In the genomic region with DNA sequence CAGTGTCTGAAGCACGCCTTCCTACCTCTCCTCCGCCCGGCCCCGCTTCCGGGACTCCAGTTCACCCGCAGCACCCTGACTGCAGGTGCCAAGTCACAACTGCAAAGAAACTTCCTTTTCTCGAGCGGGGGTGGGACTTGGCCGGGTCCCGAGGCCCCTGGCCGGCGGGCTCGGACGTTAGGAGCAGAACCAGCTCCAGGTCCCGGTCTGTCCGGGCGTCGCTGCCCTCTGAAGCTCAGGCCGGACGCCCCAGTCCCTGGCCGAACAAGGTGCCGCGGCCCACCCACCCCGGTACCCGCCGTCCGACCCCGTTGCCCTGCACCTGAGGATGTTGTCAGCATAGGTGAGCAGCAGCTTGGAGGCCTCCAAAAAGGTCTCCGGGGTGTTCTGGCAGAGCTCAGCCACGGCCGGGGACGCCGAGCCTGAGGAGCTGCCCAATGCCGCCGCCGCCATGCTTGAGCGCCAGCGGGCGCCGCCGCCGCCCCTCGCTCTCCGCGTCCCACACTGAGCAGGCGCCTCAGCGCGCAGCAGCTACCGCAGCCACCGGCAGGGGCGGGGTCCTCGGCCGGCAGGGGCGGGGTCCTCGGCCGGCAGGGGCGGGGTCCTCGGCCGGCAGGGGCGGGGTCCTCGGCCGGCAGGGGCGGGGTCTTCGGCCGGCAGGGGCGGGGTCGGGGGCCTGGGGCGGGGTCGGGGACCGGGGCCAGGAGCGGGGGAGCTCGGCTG, we compare ENCODE assay signal across 1 cellular context.
TF ChIP-seq lines count a peak whose summit lies in the region.

Gene NGLY1 (minus strand): TSS at position 506 of the 723 bp plus-strand sequence. CDS start 53 bp downstream, at position 453.

TF ChIP-seq in HepG2, 621 proteins besides CTCF, POLR2A, EP300 and RAD21 (continued from another document and continues in another):
- TF ChIP-seq, protein P1, sequence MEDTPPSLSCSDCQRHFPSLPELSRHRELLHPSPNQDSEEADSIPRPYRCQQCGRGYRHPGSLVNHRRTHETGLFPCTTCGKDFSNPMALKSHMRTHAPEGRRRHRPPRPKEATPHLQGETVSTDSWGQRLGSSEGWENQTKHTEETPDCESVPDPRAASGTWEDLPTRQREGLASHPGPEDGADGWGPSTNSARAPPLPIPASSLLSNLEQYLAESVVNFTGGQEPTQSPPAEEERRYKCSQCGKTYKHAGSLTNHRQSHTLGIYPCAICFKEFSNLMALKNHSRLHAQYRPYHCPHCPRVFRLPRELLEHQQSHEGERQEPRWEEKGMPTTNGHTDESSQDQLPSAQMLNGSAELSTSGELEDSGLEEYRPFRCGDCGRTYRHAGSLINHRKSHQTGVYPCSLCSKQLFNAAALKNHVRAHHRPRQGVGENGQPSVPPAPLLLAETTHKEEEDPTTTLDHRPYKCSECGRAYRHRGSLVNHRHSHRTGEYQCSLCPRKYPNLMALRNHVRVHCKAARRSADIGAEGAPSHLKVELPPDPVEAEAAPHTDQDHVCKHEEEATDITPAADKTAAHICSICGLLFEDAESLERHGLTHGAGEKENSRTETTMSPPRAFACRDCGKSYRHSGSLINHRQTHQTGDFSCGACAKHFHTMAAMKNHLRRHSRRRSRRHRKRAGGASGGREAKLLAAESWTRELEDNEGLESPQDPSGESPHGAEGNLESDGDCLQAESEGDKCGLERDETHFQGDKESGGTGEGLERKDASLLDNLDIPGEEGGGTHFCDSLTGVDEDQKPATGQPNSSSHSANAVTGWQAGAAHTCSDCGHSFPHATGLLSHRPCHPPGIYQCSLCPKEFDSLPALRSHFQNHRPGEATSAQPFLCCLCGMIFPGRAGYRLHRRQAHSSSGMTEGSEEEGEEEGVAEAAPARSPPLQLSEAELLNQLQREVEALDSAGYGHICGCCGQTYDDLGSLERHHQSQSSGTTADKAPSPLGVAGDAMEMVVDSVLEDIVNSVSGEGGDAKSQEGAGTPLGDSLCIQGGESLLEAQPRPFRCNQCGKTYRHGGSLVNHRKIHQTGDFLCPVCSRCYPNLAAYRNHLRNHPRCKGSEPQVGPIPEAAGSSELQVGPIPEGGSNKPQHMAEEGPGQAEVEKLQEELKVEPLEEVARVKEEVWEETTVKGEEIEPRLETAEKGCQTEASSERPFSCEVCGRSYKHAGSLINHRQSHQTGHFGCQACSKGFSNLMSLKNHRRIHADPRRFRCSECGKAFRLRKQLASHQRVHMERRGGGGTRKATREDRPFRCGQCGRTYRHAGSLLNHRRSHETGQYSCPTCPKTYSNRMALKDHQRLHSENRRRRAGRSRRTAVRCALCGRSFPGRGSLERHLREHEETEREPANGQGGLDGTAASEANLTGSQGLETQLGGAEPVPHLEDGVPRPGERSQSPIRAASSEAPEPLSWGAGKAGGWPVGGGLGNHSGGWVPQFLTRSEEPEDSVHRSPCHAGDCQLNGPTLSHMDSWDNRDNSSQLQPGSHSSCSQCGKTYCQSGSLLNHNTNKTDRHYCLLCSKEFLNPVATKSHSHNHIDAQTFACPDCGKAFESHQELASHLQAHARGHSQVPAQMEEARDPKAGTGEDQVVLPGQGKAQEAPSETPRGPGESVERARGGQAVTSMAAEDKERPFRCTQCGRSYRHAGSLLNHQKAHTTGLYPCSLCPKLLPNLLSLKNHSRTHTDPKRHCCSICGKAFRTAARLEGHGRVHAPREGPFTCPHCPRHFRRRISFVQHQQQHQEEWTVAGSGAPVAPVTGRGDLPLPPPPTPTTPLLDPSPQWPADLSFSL (CRISPR knock-in tag; IDR thresholded peaks at IDR 0.05) = no peak
- TF ChIP-seq, protein P2, sequence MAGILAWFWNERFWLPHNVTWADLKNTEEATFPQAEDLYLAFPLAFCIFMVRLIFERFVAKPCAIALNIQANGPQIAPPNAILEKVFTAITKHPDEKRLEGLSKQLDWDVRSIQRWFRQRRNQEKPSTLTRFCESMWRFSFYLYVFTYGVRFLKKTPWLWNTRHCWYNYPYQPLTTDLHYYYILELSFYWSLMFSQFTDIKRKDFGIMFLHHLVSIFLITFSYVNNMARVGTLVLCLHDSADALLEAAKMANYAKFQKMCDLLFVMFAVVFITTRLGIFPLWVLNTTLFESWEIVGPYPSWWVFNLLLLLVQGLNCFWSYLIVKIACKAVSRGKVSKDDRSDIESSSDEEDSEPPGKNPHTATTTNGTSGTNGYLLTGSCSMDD (CRISPR knock-in tag; IDR thresholded peaks at IDR 0.05) = no peak
- TF ChIP-seq PRDM10 (CRISPR knock-in tag; IDR thresholded peaks at IDR 0.05; ENCODE audit: low read depth) (no peak), TBX2 (CRISPR knock-in tag; IDR thresholded peaks at IDR 0.05; ENCODE audit: borderline replicate concordance) (peak; percentile 50; the same call in 1 of the 2 replicates), SNAPC2 (CRISPR knock-in tag; IDR thresholded peaks at IDR 0.05) (no peak), FLYWCH1 (CRISPR knock-in tag; IDR thresholded peaks at IDR 0.05) (no peak), AGO2 (optimal IDR thresholded peaks at IDR 0.05; ENCODE audit: low read depth, low read length) (peak; percentile 70), ZNF496 (CRISPR knock-in tag; IDR thresholded peaks at IDR 0.05; ENCODE audit: insufficient replicate concordance) (no peak), PRMT3 (CRISPR knock-in tag; IDR thresholded peaks at IDR 0.05; ENCODE audit: borderline replicate concordance, low read depth) (no peak), DMAP1 (CRISPR knock-in tag; IDR thresholded peaks at IDR 0.05) (peak; percentile 74; the same call in 1 of the 2 replicates), YEATS2 (CRISPR knock-in tag; IDR thresholded peaks at IDR 0.05; ENCODE audit: borderline replicate concordance) (peak; percentile 52; the same call in 1 of the 2 replicates), TCF7L2 (IDR thresholded peaks at IDR 0.05; ENCODE audit: low read depth, low read length) (no peak), MAF1 (CRISPR knock-in tag; IDR thresholded peaks at IDR 0.05; ENCODE audit: borderline replicate concordance) (peak; percentile 83; the same call in 1 of the 2 replicates), RFXANK (CRISPR knock-in tag; IDR thresholded peaks at IDR 0.05) (no peak), ZNF441 (CRISPR knock-in tag; IDR thresholded peaks at IDR 0.05; ENCODE audit: borderline replicate concordance) (no peak), MYC (CRISPR knock-in tag; IDR thresholded peaks at IDR 0.05; ENCODE audit: borderline replicate concordance) (peak; percentile 69), ZNF121 (CRISPR knock-in tag; IDR thresholded peaks at IDR 0.05) (no peak), ZNF329 (CRISPR knock-in tag; IDR thresholded peaks at IDR 0.05; ENCODE audit: low read depth) (0 out of 2 replicates have a peak, but pooled peaks have one; percentile 52), ZSCAN30 (CRISPR knock-in tag; IDR thresholded peaks at IDR 0.05) (no peak), ZNF446 (CRISPR knock-in tag; IDR thresholded peaks at IDR 0.05) (no peak), EZH2 (conservative IDR thresholded peaks at IDR 0.05; ENCODE audit: low read depth, low read length) (no peak), ATRX (CRISPR knock-in tag; IDR thresholded peaks at IDR 0.05; ENCODE audit: borderline replicate concordance) (no peak), ZNF883 (CRISPR knock-in tag; IDR thresholded peaks at IDR 0.05; ENCODE audit: not compliant biosample characterization) (peak; percentile 61), ATF1 (CRISPR knock-in tag; IDR thresholded peaks at IDR 0.05) (no peak), TEAD3 (CRISPR knock-in tag; optimal IDR thresholded peaks at IDR 0.05; ENCODE audit: borderline replicate concordance) (no peak), ZNF777 (CRISPR knock-in tag; IDR thresholded peaks at IDR 0.05) (peak; percentile 83), SOX6 (IDR thresholded peaks at IDR 0.05) (no peak), SOX6 (CRISPR knock-in tag; IDR thresholded peaks at IDR 0.05) (no peak), TCF12 (IDR thresholded peaks at IDR 0.05) (no peak), TCF12 (CRISPR knock-in tag; IDR thresholded peaks at IDR 0.05) (no peak), NFATC3 (CRISPR knock-in tag; IDR thresholded peaks at IDR 0.05) (no peak), SP4 (CRISPR knock-in tag; IDR thresholded peaks at IDR 0.05) (peak; percentile 59; the same call in 1 of the 2 replicates), AFF4 (CRISPR knock-in tag; IDR thresholded peaks at IDR 0.05) (no peak), MAFG (CRISPR knock-in tag; IDR thresholded peaks at IDR 0.05) (no peak)
- TF ChIP-seq, protein P3, sequence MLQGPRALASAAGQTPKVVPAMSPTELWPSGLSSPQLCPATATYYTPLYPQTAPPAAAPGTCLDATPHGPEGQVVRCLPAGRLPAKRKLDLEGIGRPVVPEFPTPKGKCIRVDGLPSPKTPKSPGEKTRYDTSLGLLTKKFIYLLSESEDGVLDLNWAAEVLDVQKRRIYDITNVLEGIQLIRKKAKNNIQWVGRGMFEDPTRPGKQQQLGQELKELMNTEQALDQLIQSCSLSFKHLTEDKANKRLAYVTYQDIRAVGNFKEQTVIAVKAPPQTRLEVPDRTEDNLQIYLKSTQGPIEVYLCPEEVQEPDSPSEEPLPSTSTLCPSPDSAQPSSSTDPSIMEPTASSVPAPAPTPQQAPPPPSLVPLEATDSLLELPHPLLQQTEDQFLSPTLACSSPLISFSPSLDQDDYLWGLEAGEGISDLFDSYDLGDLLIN (CRISPR knock-in tag; IDR thresholded peaks at IDR 0.05; ENCODE audit: borderline replicate concordance) = 0 out of 2 replicates have a peak, but pooled peaks have one; percentile 11
- TF ChIP-seq, protein P4, sequence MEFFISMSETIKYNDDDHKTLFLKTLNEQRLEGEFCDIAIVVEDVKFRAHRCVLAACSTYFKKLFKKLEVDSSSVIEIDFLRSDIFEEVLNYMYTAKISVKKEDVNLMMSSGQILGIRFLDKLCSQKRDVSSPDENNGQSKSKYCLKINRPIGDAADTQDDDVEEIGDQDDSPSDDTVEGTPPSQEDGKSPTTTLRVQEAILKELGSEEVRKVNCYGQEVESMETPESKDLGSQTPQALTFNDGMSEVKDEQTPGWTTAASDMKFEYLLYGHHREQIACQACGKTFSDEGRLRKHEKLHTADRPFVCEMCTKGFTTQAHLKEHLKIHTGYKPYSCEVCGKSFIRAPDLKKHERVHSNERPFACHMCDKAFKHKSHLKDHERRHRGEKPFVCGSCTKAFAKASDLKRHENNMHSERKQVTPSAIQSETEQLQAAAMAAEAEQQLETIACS (CRISPR knock-in tag; IDR thresholded peaks at IDR 0.05) = peak; percentile 23; the same call in 1 of the 2 replicates
- TF ChIP-seq, protein P5, sequence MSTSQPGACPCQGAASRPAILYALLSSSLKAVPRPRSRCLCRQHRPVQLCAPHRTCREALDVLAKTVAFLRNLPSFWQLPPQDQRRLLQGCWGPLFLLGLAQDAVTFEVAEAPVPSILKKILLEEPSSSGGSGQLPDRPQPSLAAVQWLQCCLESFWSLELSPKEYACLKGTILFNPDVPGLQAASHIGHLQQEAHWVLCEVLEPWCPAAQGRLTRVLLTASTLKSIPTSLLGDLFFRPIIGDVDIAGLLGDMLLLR (CRISPR knock-in tag; IDR thresholded peaks at IDR 0.05) = no peak
- TF ChIP-seq, protein P6, sequence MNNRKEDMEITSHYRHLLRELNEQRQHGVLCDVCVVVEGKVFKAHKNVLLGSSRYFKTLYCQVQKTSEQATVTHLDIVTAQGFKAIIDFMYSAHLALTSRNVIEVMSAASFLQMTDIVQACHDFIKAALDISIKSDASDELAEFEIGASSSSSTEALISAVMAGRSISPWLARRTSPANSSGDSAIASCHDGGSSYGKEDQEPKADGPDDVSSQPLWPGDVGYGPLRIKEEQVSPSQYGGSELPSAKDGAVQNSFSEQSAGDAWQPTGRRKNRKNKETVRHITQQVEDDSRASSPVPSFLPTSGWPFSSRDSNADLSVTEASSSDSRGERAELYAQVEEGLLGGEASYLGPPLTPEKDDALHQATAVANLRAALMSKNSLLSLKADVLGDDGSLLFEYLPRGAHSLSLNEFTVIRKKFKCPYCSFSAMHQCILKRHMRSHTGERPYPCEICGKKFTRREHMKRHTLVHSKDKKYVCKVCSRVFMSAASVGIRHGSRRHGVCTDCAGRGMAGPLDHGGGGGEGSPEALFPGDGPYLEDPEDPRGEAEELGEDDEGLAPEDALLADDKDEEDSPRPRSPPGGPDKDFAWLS (CRISPR knock-in tag; IDR thresholded peaks at IDR 0.05; ENCODE audit: borderline replicate concordance) = no peak
